In the genomic region with DNA sequence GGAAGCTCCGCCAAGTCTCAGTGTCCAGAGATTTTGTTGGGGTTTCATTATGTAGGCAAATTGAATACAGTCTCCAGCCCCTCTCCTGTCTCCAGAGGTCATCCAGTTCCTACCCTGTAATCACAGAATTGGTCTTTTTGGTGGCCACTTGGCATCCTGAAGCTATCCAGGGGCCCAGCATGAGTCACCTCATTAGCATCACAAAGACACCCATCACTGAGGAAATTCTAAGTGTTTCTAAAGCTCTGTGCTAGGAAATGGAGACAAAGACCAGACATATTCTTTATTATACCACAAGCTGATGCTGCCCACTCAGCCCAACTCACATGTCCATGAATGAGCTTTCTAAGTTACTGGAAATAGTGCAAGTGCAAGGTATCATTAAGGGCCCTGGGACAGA, we compare ENCODE assay signal across 20 cellular contexts. TPM values are rescaled to one million over a fixed set of nuclear protein-coding genes. Genes with fewer than 3 reads are reported as not detected.
A peak's percentile ranks its signal among the peaks of the same experiment; 100 is the strongest.
DNase-seq lines count a peak whose midpoint lies in the region; ATAC-seq, FAIRE-seq and TF ChIP-seq lines count a peak whose summit lies in the region.
"Had no signal": no experiment of that assay in that cellular context is flagged by ENCODE, and none has a peak within 500 bp of the region (broad histone marks: within the 10 kb centered on the region; RNA-seq: fewer than 3 reads in every experiment).

No MANE protein-coding gene starts in this region.

- H3K36me3 ChIP-seq in H1 (ENCODE audit: control insufficient read depth in 2 of 4, insufficient read depth in 4 of 4, low read length in 3 of 4): peaks cover 0 to 3% (median 0%) of the 10 kb centered on the region in 4 experiments; a peak in 1 of 8 replicates

- H2BK20ac ChIP-seq in H1 (ENCODE audit: low read length): no peak overlapping the region

- no peak overlapping the region for H3K4ac ChIP-seq in H1 (replicated peaks; ENCODE audit: insufficient read length, low read depth, low read length)

- H4K5ac ChIP-seq in H1 (ENCODE audit: insufficient read length, low read depth, low read length): no peak overlapping the region

- FAIRE-seq in H1 (lab: Jason Lieb, UNC): peak; percentile 60

- ATAC-seq in natural killer cell: no peak
- ATAC-seq in GM21576 (IDR thresholded peaks at IDR 0.05; ENCODE audit: unreplicated experiment): no peak
- ATAC-seq: Panc1, sciatic nerve, SK-N-SH treated with all-trans-retinoic acid at 6 μM for 48 hours had no signal

- no peaks in the 10 kb centered on the region for H3K79me1 ChIP-seq in H1 (ENCODE audit: low read depth, low read length)

- peak overlapping the region; percentile 41 to 82 for H3K27ac Mint-ChIP-seq in natural killer cell

- no peaks in the 10 kb centered on the region for H3K9me3 Mint-ChIP-seq in natural killer cell

- 83% methylated on average over 1 of the region's 1 CpG; no CpG with 5 or more reads in 1 of the 2 experiments for WGBS in H1 (ENCODE audit: extremely low coverage in 1 of 2, insufficient coverage in 1 of 2, insufficient read length in 1 of 2, insufficient replicate concordance in 2 of 2, low coverage in 1 of 2, low lambda C conversion rate in 2 of 2, missing lambda C conversion rate in 1 of 2), 2 experiments

- H2AK5ac ChIP-seq in H1 (ENCODE audit: low read depth, low read length): no peak overlapping the region

- no peaks in the 10 kb centered on the region for H3K27me3 ChIP-seq in H1 (replicated peaks in 1 of 4; ENCODE audit: control insufficient read depth in 3 of 4, extremely low read depth in 1 of 4, insufficient read depth in 3 of 4, low read length in 3 of 4)
- H3K27me3 ChIP-seq: BLaER1 treated with 17β-estradiol and CSF1 and Interleukin-3, amounts not matched to agents 10 nM and 100 nM; tibial artery had no signal

- H4K91ac ChIP-seq in H1 (replicated peaks; ENCODE audit: insufficient read length, low read length): no peak overlapping the region

- no peak overlapping the region for H3K27ac ChIP-seq in H1 (ENCODE audit: low read depth, low read length)
- H3K27ac ChIP-seq: BLaER1 treated with 17β-estradiol and CSF1 and Interleukin-3, amounts not matched to agents 10 nM and 100 nM; lower lobe of right lung; tibial artery had no signal

- H3K56ac ChIP-seq in H1 (replicated peaks; ENCODE audit: insufficient read length, low read depth, low read length): no peak overlapping the region

- no peaks in the 10 kb centered on the region for H4K20me1 ChIP-seq in H1 (replicated peaks in 1 of 2; ENCODE audit: control insufficient read depth in 1 of 2, insufficient read depth in 2 of 2, low read length in 2 of 2)
- H4K20me1 ChIP-seq: BLaER1 treated with 17β-estradiol and CSF1 and Interleukin-3, amounts not matched to agents 10 nM and 100 nM had no signal

- H3K9me3 ChIP-seq in H1 (ENCODE audit: insufficient read depth in 2 of 2, low read depth in 1 of 2, low read length in 1 of 2): peaks cover 2 to 7% of the 10 kb centered on the region in 2 experiments; a peak in 3 of 4 replicates
- H3K9me3 ChIP-seq: BLaER1 treated with 17β-estradiol and CSF1 and Interleukin-3, amounts not matched to agents 10 nM and 100 nM; lower lobe of right lung; tibial artery had no signal

- no peak for TF ChIP-seq RAD21 in H1 (IDR thresholded peaks at IDR 0.05 in 1 of 2, conservative IDR thresholded peaks at IDR 0.05 in 1 of 2; ENCODE audit: low read depth in 2 of 2, low read length in 2 of 2)

- POLR2A ChIA-PET in H1 (lab: Charles Lee; ENCODE audit: partially characterized antibody): interaction anchor here (1.2 kb wide), 1 partner anchor 61 kb away, joined by 3 read pairs; no protein-coding TSS in a partner anchor

- no peak overlapping the region for H3K18ac ChIP-seq in H1 (ENCODE audit: extremely low read depth, low read length)

- no peaks in the 10 kb centered on the region for H3K79me2 ChIP-seq in H1 (ENCODE audit: control insufficient read depth in 1 of 2, insufficient read depth in 2 of 2, low read length in 2 of 2)

- H3K4me1 ChIP-seq in H1 (replicated peaks in 1 of 4; ENCODE audit: control insufficient read depth in 3 of 4, insufficient read depth in 4 of 4, low read length in 3 of 4): no peaks in the 10 kb centered on the region; a peak in 1 of 7 replicates
- H3K4me1 ChIP-seq: lower lobe of right lung, tibial artery had no signal

- H2AFZ ChIP-seq in H1 (ENCODE audit: low read length): no peak overlapping the region

- intact Hi-C loops in natural killer cell (cut with micrococcal nuclease): no loop called here

- H3K14ac ChIP-seq in H1 (ENCODE audit: insufficient read length): no peak overlapping the region

- H2BK120ac ChIP-seq in H1 (replicated peaks; ENCODE audit: low read depth, low read length): no peak overlapping the region

- peaks cover 40% of the 10 kb centered on the region for H3K36me3 Mint-ChIP-seq in natural killer cell

- no peak overlapping the region for H2BK15ac ChIP-seq in H1 (ENCODE audit: low read length)

- H2BK5ac ChIP-seq in H1 (ENCODE audit: low read depth, low read length): no peak overlapping the region

- no peaks in the 10 kb centered on the region for H3K27me3 Mint-ChIP-seq in natural killer cell (ENCODE audit: low read depth in 2 of 2)

- H3K4me2 ChIP-seq in H1 (ENCODE audit: insufficient read depth in 1 of 2, low read depth in 2 of 2, low read length in 2 of 2): no peak overlapping the region
- H3K4me2 ChIP-seq: BLaER1 treated with 17β-estradiol and CSF1 and Interleukin-3, amounts not matched to agents 10 nM and 100 nM had no signal

- H3K4me1 Mint-ChIP-seq in natural killer cell: peaks cover 22 to 24% of the 10 kb centered on the region in 2 donors

- H3K4me3 Mint-ChIP-seq in natural killer cell: no peak overlapping the region
- H3K4me3 Mint-ChIP-seq: neural crest cell had no signal

- DNase-seq in ELF-1 (ENCODE audit: low read depth, low spot score) (peak; percentile 63), M059J (ENCODE audit: low read depth) (peak; percentile 66), H1 (ENCODE audit: low read depth in 1 of 2, low spot score in 2 of 2) (no peak), natural killer cell (no peak), Kasumi-1 (lab: John Stamatoyannopoulos, UW) (no peak)
- DNase-seq in activated effector memory CD4-positive, alpha-beta T cell treated with anti-CD3 and anti-CD28 coated beads, Interleukin-2, amount 50 U/mL, for 16 hours: no peak
- DNase-seq: activated naive CD4-positive, alpha-beta T cell treated with Interleukin-2 at 50 U/mL for 16 hours; effector CD8-positive, alpha-beta T cell; lower lobe of right lung; NCI-H146; NCI-H526 treated with DMSO at 0.1 percent for 48 hours; stimulated activated CD4-positive, alpha-beta T cell treated with anti-CD3 and anti-CD28 coated beads, Interleukin-4, amount 100 ng/mL, for 1 hour; stimulated activated CD8-positive, alpha-beta memory T cell treated with anti-CD3 and anti-CD28 coated beads, Interleukin-4, amount 100 ng/mL, for 48 hours; tibial artery had no signal

- H3K23me2 ChIP-seq in H1 (ENCODE audit: low read depth, low read length): no peaks in the 10 kb centered on the region

- H2BK12ac ChIP-seq in H1 (ENCODE audit: low read depth, low read length): no peak overlapping the region

- H3K23ac ChIP-seq in H1 (ENCODE audit: insufficient read length): no peak overlapping the region

- TF ChIP-seq CTCF in H1 (IDR thresholded peaks at IDR 0.05; ENCODE audit: control extremely low read depth in 1 of 3, insufficient read depth in 1 of 3, low read depth in 1 of 3, low read length in 3 of 3) (no peak), natural killer cell (IDR thresholded peaks at IDR 0.05) (no peak)

- no peak overlapping the region for H4K8ac ChIP-seq in H1 (ENCODE audit: extremely low read depth, insufficient read depth, low read length)

- TF ChIP-seq EP300 in H1 (IDR thresholded peaks at IDR 0.05; ENCODE audit: borderline replicate concordance in 1 of 2, low read depth in 2 of 2, low read length in 2 of 2): no peak

- no peak for TF ChIP-seq POLR2A in H1 (IDR thresholded peaks at IDR 0.05; ENCODE audit: control extremely low read depth in 1 of 2, low read depth in 2 of 2, low read length in 2 of 2)

- no peak overlapping the region for H3K4me3 ChIP-seq in H1 (ENCODE audit: extremely low read depth in 1 of 4, insufficient read depth in 2 of 4, low read depth in 3 of 4, low read length in 4 of 4)
- H3K4me3 ChIP-seq: BLaER1 treated with 17β-estradiol and CSF1 and Interleukin-3, amounts not matched to agents 10 nM and 100 nM; lower lobe of right lung; tibial artery had no signal

- H3K9ac ChIP-seq in H1 (replicated peaks in 1 of 4; ENCODE audit: extremely low read depth in 1 of 4, low read depth in 3 of 4, low read length in 3 of 4): no peak overlapping the region
- H3K9ac ChIP-seq: BLaER1 treated with 17β-estradiol and CSF1 and Interleukin-3, amounts not matched to agents 10 nM and 100 nM had no signal

- CTCF ChIA-PET in H1 (lab: Charles Lee; ENCODE audit: partially characterized antibody): interaction anchor here (1.0 to 1.7 kb wide), 2 partner anchors 14 to 25 kb away, joined by 4 to 8 read pairs; no protein-coding TSS in a partner anchor

TF ChIP-seq in H1, 55 proteins besides CTCF, POLR2A, EP300 and RAD21:
- TF ChIP-seq JUND (IDR thresholded peaks at IDR 0.05; ENCODE audit: low read length): peak; percentile 93
- TF ChIP-seq JUN (IDR thresholded peaks at IDR 0.05; ENCODE audit: low read depth, low read length): peak; percentile 72
- no peak for TF ChIP-seq BRCA1 (IDR thresholded peaks at IDR 0.05; ENCODE audit: low read depth, low read length)
- no peak for TF ChIP-seq TCF12 (IDR thresholded peaks at IDR 0.05; ENCODE audit: low read depth, low read length)
- TF ChIP-seq POU5F1 (IDR thresholded peaks at IDR 0.05; ENCODE audit: low read depth, low read length): peak; percentile 38; the same call in 1 of the 2 replicates
- no peak for TF ChIP-seq CEBPB (IDR thresholded peaks at IDR 0.05; ENCODE audit: low read depth, low read length)
- peak; percentile 62 for TF ChIP-seq NANOG (IDR thresholded peaks at IDR 0.05; ENCODE audit: insufficient read depth, low read depth, low read length, poor library complexity, severe bottlenecking)
TF ChIP-seq in H1: peak in this region for 4.

RNA-seq across cellular contexts. Expression of a gene that starts 60.0 kb away (rescaled TPM):
- 33.6 and 55.5 TPM in 2 replicates for total RNA-seq in M059J (2014; rRNA removed; shearing (Covaris generic))
- 37.4 and 41.1 TPM in 2 replicates for total RNA-seq in H1 (2021; fragmentation: NEBNext Ultra II Directional; extraction: Animal tissue kit (Norgen Biotek cat#: 25700))
- polyA plus RNA-seq in H1 (2011; rRNA removed): 26.3 and 29.0 TPM in 2 replicates
- polyA plus RNA-seq in H1 (2011; cell fraction: cytosol; rRNA removed): 34.9 TPM
- 44.4 TPM for polyA plus RNA-seq in H1 (2011; cell fraction: nucleus; rRNA removed)
- 22.7 to 27.4 TPM (median 24.1 TPM) in 4 replicates for polyA plus RNA-seq in H1 (2012, experiment 1 of 2)
- polyA plus RNA-seq in H1 (2012, experiment 2 of 2): 3.8 TPM
- 13.9 TPM for polyA plus RNA-seq in H1 (2013, experiment 1 of 2)
- polyA plus RNA-seq in H1 (2013, experiment 2 of 2): 15.6 TPM
- 62.9 and 71.1 TPM in 2 replicates for polyA minus RNA-seq in H1 (2011; rRNA and poly(A)+ RNA removed)
- 29.6 TPM for polyA minus RNA-seq in H1 (2011; cell fraction: cytosol; rRNA and poly(A)+ RNA removed)
- polyA minus RNA-seq in H1 (2011; cell fraction: nucleus; rRNA and poly(A)+ RNA removed): 35.4 TPM
- 1 to 10 TPM in 2 of 3 donors, under 1 TPM in 1; 0.85 to 1.5 (median 1.3) TPM for total RNA-seq in natural killer cell

Comparison
In these comparisons a context has a peak if more than half of its experiments do, and no peak if none do; other contexts are left out.
1. DNase-seq: peak in ELF-1 (single experiment) and M059J (single experiment); none in H1 (0 of 2), natural killer cell (single experiment), Kasumi-1 (0 of 2) and activated effector memory CD4-positive, alpha-beta T cell treated with anti-CD3 and anti-CD28 coated beads, Interleukin-2, amount 50 U/mL, for 16 hours (single experiment).
2. RNA of a gene that starts 60.0 kb away (total RNA-seq): 33.6 to 55.5 TPM in M059J and 37.4 to 41.1 TPM in H1; 0.85 to 1.5 TPM in natural killer cell; every median in the first group is over 10 times any median in the second.